In genomic region chr11:104015649-104016415, GRCh38 we compare ENCODE assay signal across 16 cellular contexts. TPM values are rescaled to one million over a fixed set of nuclear protein-coding genes. Genes with fewer than 3 reads are reported as not detected.
DNase-seq lines count a peak whose midpoint lies in the region; ATAC-seq and TF ChIP-seq lines count a peak whose summit lies in the region.
"Had no signal": no experiment of that assay in that cellular context is flagged by ENCODE, and none has a peak within 500 bp of the region (broad histone marks: within the 10 kb centered on the region; RNA-seq: fewer than 3 reads in every experiment).

No MANE protein-coding gene starts in this region.

- CTCF ChIA-PET in mammary epithelial cell (lab: Charles Lee; ENCODE audit: low non-redundant PET), result no interaction called here

- H3K4me2 ChIP-seq in mammary epithelial cell (ENCODE audit: insufficient read depth, low read depth, low read length), result no peak overlapping the region

- intact Hi-C loops in mammary epithelial cell (cut with micrococcal nuclease) (no loop called here), breast epithelium (cut with DNase I; ENCODE audit: low total_unique reads) (loop anchor here (5.0 kb wide), 1 partner anchor 1191 kb away; no protein-coding TSS in a partner anchor)

- no peak overlapping the region for H2AFZ ChIP-seq in mammary epithelial cell (ENCODE audit: low read depth, low read length)

- 90% methylated on average over 3 of the region's 3 CpGs for WGBS in mammary epithelial cell (ENCODE audit: low coverage, missing lambda C conversion rate)

- peak; percentile 17 for DNase-seq in mammary epithelial cell
- no peak for DNase-seq in breast epithelium (ENCODE audit: low spot score in 2 of 2)
- no peak for DNase-seq in activated T-cell treated with anti-CD3 and anti-CD28 coated beads for 4 hours
- no peak for DNase-seq in NCI-H345 (lab: John Stamatoyannopoulos, UW)
- no peak for DNase-seq in iPS-NIHi7 (ENCODE audit: extremely low spot score)
- DNase-seq: NCI-H2029 treated with DMSO at 0.1 percent for 48 hours, occipital lobe, T1000 had no signal

- peak; percentile 91 for ATAC-seq in HG02642 (IDR thresholded peaks at IDR 0.05; ENCODE audit: poor library complexity, unreplicated experiment)
- peak; percentile 89 for ATAC-seq in HG03342 (IDR thresholded peaks at IDR 0.05; ENCODE audit: unreplicated experiment)
- ATAC-seq: stimulated activated memory B cell treated with anti-CD40 and anti-IgM and Interleukin-4, amounts not matched to agents 10 μg/mL and 1 μg/mL and 100 μg/mL, for 72 hours had no signal

- H3K27me3 ChIP-seq in mammary epithelial cell (ENCODE audit: insufficient read depth, low read length) (no peaks in the 10 kb centered on the region), breast epithelium (no peaks in the 10 kb centered on the region), subcutaneous abdominal adipose tissue (ENCODE audit: control insufficient read depth in 5 of 5, insufficient read depth in 4 of 5, low read length in 5 of 5) (no peaks in the 10 kb centered on the region)

- H3K9ac ChIP-seq in mammary epithelial cell (ENCODE audit: insufficient read depth, low read length) (no peak overlapping the region), subcutaneous abdominal adipose tissue (ENCODE audit: low read length in 5 of 5) (no peak overlapping the region)

- TF ChIP-seq CTCF in mammary epithelial cell (conservative IDR thresholded peaks at IDR 0.05 in 1 of 2, IDR thresholded peaks at IDR 0.05 in 1 of 2; ENCODE audit: extremely low read depth in 1 of 2, insufficient read depth in 1 of 2, low read depth in 1 of 2, low read length in 2 of 2) (no peak), breast epithelium (IDR thresholded peaks at IDR 0.05) (no peak)

- no TSS peak for BruUV-seq in mammary epithelial cell (replicated peaks; lab: Mats Ljungman, UMichigan)

- H3K27ac ChIP-seq in mammary epithelial cell (ENCODE audit: insufficient read depth, low read depth, low read length) (no peak overlapping the region), breast epithelium (no peak overlapping the region), subcutaneous abdominal adipose tissue (ENCODE audit: low read depth, low read length) (peak overlapping the region; percentile 58)
- H3K27ac ChIP-seq: 22Rv1 had no signal

- H3K4me3 ChIP-seq in mammary epithelial cell (replicated peaks in 1 of 3; ENCODE audit: insufficient read depth in 1 of 3, low read depth in 2 of 3, low read length in 3 of 3) (no peak overlapping the region), breast epithelium (no peak overlapping the region), subcutaneous abdominal adipose tissue (ENCODE audit: low read depth in 1 of 5, low read length in 5 of 5) (no peak overlapping the region)
- H3K4me3 ChIP-seq: lung had no signal

- H4K20me1 ChIP-seq in mammary epithelial cell (ENCODE audit: insufficient read depth, low read length), result no peaks in the 10 kb centered on the region

- TF ChIP-seq POLR2A in breast epithelium (IDR thresholded peaks at IDR 0.05), result no peak

- H3K4me1 ChIP-seq in mammary epithelial cell (ENCODE audit: insufficient read depth, low read length) (no peaks in the 10 kb centered on the region), breast epithelium (no peaks in the 10 kb centered on the region), subcutaneous abdominal adipose tissue (ENCODE audit: control insufficient read depth in 5 of 5, insufficient read depth in 5 of 5, low read length in 5 of 5) (peaks cover 0 to 23% (median 5%) of the 10 kb centered on the region in 5 donors)

- no peaks in the 10 kb centered on the region for H3K79me2 ChIP-seq in mammary epithelial cell (ENCODE audit: insufficient read depth, low read length)

- dilution Hi-C loops in mammary epithelial cell (cut with HindIII; ENCODE audit: low sequenced_read_pairs), result no loop called here

- H3K36me3 ChIP-seq in mammary epithelial cell (ENCODE audit: insufficient read depth, low read length) (no peaks in the 10 kb centered on the region), breast epithelium (no peaks in the 10 kb centered on the region), subcutaneous abdominal adipose tissue (ENCODE audit: control insufficient read depth in 5 of 5, insufficient read depth in 5 of 5, low read length in 5 of 5) (no peaks in the 10 kb centered on the region)

- in situ Hi-C loops in mammary epithelial cell (cut with MboI; ENCODE audit: low sequenced_read_pairs in 2 of 2), result no loop called here

- H3K9me3 ChIP-seq in mammary epithelial cell (replicated peaks; ENCODE audit: insufficient read depth, low read length) (no peaks in the 10 kb centered on the region), breast epithelium (no peaks in the 10 kb centered on the region), subcutaneous abdominal adipose tissue (ENCODE audit: control insufficient read depth in 5 of 5, low read length in 5 of 5) (no peaks in the 10 kb centered on the region)

RNA-seq across cellular contexts. Expression of gene DDI1, which starts 20.6 kb away (rescaled TPM):
- not detected for total RNA-seq in mammary epithelial cell
- polyA plus RNA-seq in mammary epithelial cell, result not detected
- not detected for polyA minus RNA-seq in mammary epithelial cell
- not detected for total RNA-seq in breast epithelium
- total RNA-seq: activated CD8-positive, alpha-beta memory T cell treated with anti-CD3 and anti-CD28 coated beads for 36 hours; glomerular endothelial cell; lung; occipital lobe had no signal
- polyA plus RNA-seq: lung had no signal
